Comparison of ENCODE assay signal across 18 cellular contexts in the genomic region with DNA sequence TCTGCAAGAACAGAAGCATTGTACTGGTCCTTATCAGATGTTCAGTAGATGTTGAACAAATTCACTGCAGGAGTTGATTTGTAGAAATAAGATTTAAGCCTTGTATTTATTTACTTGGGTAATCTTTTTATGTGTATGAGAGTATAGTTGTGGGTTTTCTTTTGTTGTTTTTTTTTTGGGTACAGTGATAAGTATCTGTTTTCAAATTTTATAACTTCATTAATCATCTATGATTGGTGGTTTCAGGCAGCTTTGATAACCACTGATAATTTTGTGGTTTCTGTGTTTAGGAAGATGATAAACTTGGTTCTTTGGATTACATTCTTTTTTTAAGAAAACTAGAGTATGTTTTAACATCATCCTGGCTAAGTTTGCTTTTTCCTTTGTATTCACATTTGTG. TPM values are rescaled to one million over a fixed set of nuclear protein-coding genes. Genes with fewer than 3 reads are reported as not detected.
A peak's percentile ranks its signal among the peaks of the same experiment; 100 is the strongest.
DNase-seq lines count a peak whose midpoint lies in the region; ATAC-seq, FAIRE-seq and TF ChIP-seq lines count a peak whose summit lies in the region.
"Had no signal": no experiment of that assay in that cellular context is flagged by ENCODE, and none has a peak within 500 bp of the region (broad histone marks: within the 10 kb centered on the region; RNA-seq: fewer than 3 reads in every experiment).

No MANE protein-coding gene starts in this region.

- H3K4me3 ChIP-seq in CD4-positive, CD25-positive, alpha-beta regulatory T cell (ENCODE audit: low read depth, low read length): peak overlapping the region; percentile 27
- H3K4me3 ChIP-seq in HUES64 (ENCODE audit: low read length) (peak overlapping the region; percentile 98), K562 (no peak overlapping the region)
- H3K4me3 ChIP-seq: colonic mucosa had no signal

- no peaks in the 10 kb centered on the region for H3K9me1 ChIP-seq in K562 (ENCODE audit: control insufficient read depth, insufficient read depth, low read length)

- CTCF ChIA-PET in K562 (lab: Yijun Ruan, JAX; ENCODE audit: low intra/inter-chr PET ratio): no interaction called here

- H3K36me3 Mint-ChIP-seq in CD4-positive, CD25-positive, alpha-beta regulatory T cell: no peaks in the 10 kb centered on the region
- H3K36me3 Mint-ChIP-seq in nephron progenitor cell (ENCODE audit: low read depth) (no peaks in the 10 kb centered on the region), HFFc6 (ENCODE audit: low read depth) (no peaks in the 10 kb centered on the region)

- H3K9ac ChIP-seq in HUES64 (ENCODE audit: low read depth, low read length) (no peak overlapping the region), K562 (ENCODE audit: insufficient read depth in 1 of 2, low read depth in 2 of 2, low read length in 2 of 2) (peak overlapping the region in 1 of 2 experiments; percentile 51; a peak in 1 of 4 replicates)

- no peak for TF ChIP-seq RAD21 in K562 (CRISPR knock-in tag; conservative IDR thresholded peaks at IDR 0.05 in 1 of 2, IDR thresholded peaks at IDR 0.05 in 1 of 2)

- H3K79me2 ChIP-seq in K562 (ENCODE audit: control insufficient read depth, insufficient read depth, low read length): peaks cover 71% of the 10 kb centered on the region

- DNase-seq in CD4-positive, CD25-positive, alpha-beta regulatory T cell: no peak
- DNase-seq in K562 (ENCODE audit: extremely low read depth in 1 of 4, low spot score in 3 of 4) (no peak), nephron progenitor cell (no peak), amniotic stem cell (lab: John Stamatoyannopoulos, UW) (no peak), epidermal melanocyte (ENCODE audit: insufficient read length, low spot score) (no peak), HFFc6 (no peak), NCI-H1092 treated with DMSO at 0.1 percent for 48 hours (lab: John Stamatoyannopoulos, UW) (no peak)
- DNase-seq: activated CD4-positive, alpha-beta memory T cell treated with anti-CD3 and anti-CD28 coated beads, Interleukin-2, amount 10 ng/mL, durations not matched to agents 7 days and 5 days; colonic mucosa; esophagus squamous epithelium; HCEC 1CT; NCI-H1105 treated with DMSO at 0.1 percent for 48 hours; NK-92 treated with Interleukin-12 subunit alpha and Interleukin-12 subunit beta, amount 100 ng/mL, for 24 hours; SIG-M5; small intestine had no signal

- H3K9me3 Mint-ChIP-seq in CD4-positive, CD25-positive, alpha-beta regulatory T cell: peaks cover 0 to 2% (median 0%) of the 10 kb centered on the region in 7 donors
- no peaks in the 10 kb centered on the region for H3K9me3 Mint-ChIP-seq in nephron progenitor cell
- H3K9me3 Mint-ChIP-seq in HFFc6: no peaks in the 10 kb centered on the region
- H3K9me3 Mint-ChIP-seq: activated CD4-positive, alpha-beta memory T cell treated with anti-CD3 and anti-CD28 coated beads, Interleukin-2, amount 10 ng/mL, durations not matched to agents 7 days and 5 days; stimulated activated effector memory CD8-positive, alpha-beta T cell treated with anti-CD3 and anti-CD28 coated beads, Interleukin-12 subunit alpha, Interleukin-12 subunit beta, amount 100 ng/mL, for 72 hours had no signal

- no peak overlapping the region for H3K4me2 ChIP-seq in K562 (ENCODE audit: insufficient read depth, low read length)

- no peak overlapping the region for H3K27ac Mint-ChIP-seq in CD4-positive, CD25-positive, alpha-beta regulatory T cell
- H3K27ac Mint-ChIP-seq in nephron progenitor cell: no peak overlapping the region
- H3K27ac Mint-ChIP-seq in HFFc6: no peak overlapping the region
- H3K27ac Mint-ChIP-seq: activated CD4-positive, alpha-beta memory T cell treated with anti-CD3 and anti-CD28 coated beads, Interleukin-2, amount 10 ng/mL, durations not matched to agents 7 days and 5 days; stimulated activated effector memory CD8-positive, alpha-beta T cell treated with anti-CD3 and anti-CD28 coated beads, Interleukin-12 subunit alpha, Interleukin-12 subunit beta, amount 100 ng/mL, for 72 hours had no signal

- TF ChIP-seq POLR2A in K562 (conservative IDR thresholded peaks at IDR 0.05): no peak

- H3K4me1 Mint-ChIP-seq in CD4-positive, CD25-positive, alpha-beta regulatory T cell: peaks cover 16 to 63% (median 33%) of the 10 kb centered on the region in 4 donors
- H3K4me1 Mint-ChIP-seq in nephron progenitor cell: peaks cover 79% of the 10 kb centered on the region
- H3K4me1 Mint-ChIP-seq in HFFc6 (ENCODE audit: low read depth): peaks cover 56% of the 10 kb centered on the region

- H4K20me1 ChIP-seq in K562 (replicated peaks; ENCODE audit: control insufficient read depth, insufficient read depth, low read length): peaks cover 18% of the 10 kb centered on the region

- H2AFZ ChIP-seq in K562 (ENCODE audit: low read depth, low read length): no peak overlapping the region

- H3K4me1 ChIP-seq in CD4-positive, CD25-positive, alpha-beta regulatory T cell (ENCODE audit: control insufficient read depth, insufficient read depth, low read length, poor library complexity, severe bottlenecking): peaks cover 17% of the 10 kb centered on the region
- H3K4me1 ChIP-seq in HUES64 (ENCODE audit: insufficient read depth, low read length) (peaks cover 56% of the 10 kb centered on the region), K562 (replicated peaks in 1 of 2; ENCODE audit: control insufficient read depth in 2 of 2, insufficient read depth in 2 of 2, low read length in 2 of 2) (peaks cover 23 to 50% of the 10 kb centered on the region in 2 experiments)

- POLR2A ChIA-PET in K562 (lab: Yijun Ruan, JAX): interaction anchor here (0.8 to 5.8 kb wide), 6 partner anchors 10 to 1582 kb away, joined by 3 to 45 read pairs (median 10); no protein-coding TSS in a partner anchor

- no peak for TF ChIP-seq CTCF in K562 (IDR thresholded peaks at IDR 0.05 in 2 of 3, conservative IDR thresholded peaks at IDR 0.05 in 1 of 3; ENCODE audit: insufficient read depth in 2 of 3, low read depth in 1 of 3, low read length in 3 of 3)
- no peak for TF ChIP-seq CTCF in nephron progenitor cell (IDR thresholded peaks at IDR 0.05)
- no peak for TF ChIP-seq CTCF in HFFc6 (IDR thresholded peaks at IDR 0.05)

- intact Hi-C loops in K562 (cut with micrococcal nuclease): loop anchor here (2.0 to 5.0 kb wide), 2 partner anchors 62 to 67 kb away; no protein-coding TSS in a partner anchor

- no peaks in the 10 kb centered on the region for H3K36me3 ChIP-seq in CD4-positive, CD25-positive, alpha-beta regulatory T cell (ENCODE audit: control insufficient read depth, insufficient read depth, low read length)
- no peaks in the 10 kb centered on the region for H3K36me3 ChIP-seq in HUES64 (ENCODE audit: insufficient read depth, low read length)
- H3K36me3 ChIP-seq in K562 (ENCODE audit: control insufficient read depth, insufficient read depth, low read length): no peaks in the 10 kb centered on the region; the same call in 2 of the 3 replicates
- H3K36me3 ChIP-seq: colonic mucosa, esophagus squamous epithelium had no signal

- H3K27me3 ChIP-seq in CD4-positive, CD25-positive, alpha-beta regulatory T cell (ENCODE audit: control insufficient read depth, insufficient read depth, low read length): peaks cover 25% of the 10 kb centered on the region
- no peaks in the 10 kb centered on the region for H3K27me3 ChIP-seq in HUES64 (ENCODE audit: insufficient read depth, low read length)
- no peaks in the 10 kb centered on the region for H3K27me3 ChIP-seq in K562 (ENCODE audit: control insufficient read depth in 2 of 2, insufficient read depth in 2 of 2, low read length in 2 of 2)
- H3K27me3 ChIP-seq: colonic mucosa had no signal

- peaks cover 65% of the 10 kb centered on the region for H3K27me3 Mint-ChIP-seq in CD4-positive, CD25-positive, alpha-beta regulatory T cell
- H3K27me3 Mint-ChIP-seq in nephron progenitor cell (ENCODE audit: low read depth, poor library complexity) (peaks cover 8% of the 10 kb centered on the region), HFFc6 (ENCODE audit: insufficient read depth) (no peaks in the 10 kb centered on the region; the same call in 1 of the 2 replicates)

- no TSS peak for BruUV-seq in K562 (replicated peaks; lab: Mats Ljungman, UMichigan)

- ATAC-seq in CD4-positive, CD25-positive, alpha-beta regulatory T cell (ENCODE audit: low read depth in 2 of 2): no peak
- ATAC-seq in K562: no peak
- ATAC-seq: stimulated activated effector memory CD8-positive, alpha-beta T cell treated with anti-CD3 and anti-CD28 coated beads, Interleukin-12 subunit alpha, Interleukin-12 subunit beta, amount 100 ng/mL, for 72 hours had no signal

- in situ Hi-C loops in K562 (cut with MboI): no loop called here

- no peak for TF ChIP-seq EP300 in K562 (IDR thresholded peaks at IDR 0.05; ENCODE audit: low read length)

- FAIRE-seq in K562 (lab: Jason Lieb, UNC): no peak
- FAIRE-seq: GM12892 had no signal

- peak overlapping the region; percentile 38 to 75 (median 58) for H3K4me3 Mint-ChIP-seq in CD4-positive, CD25-positive, alpha-beta regulatory T cell
- peak overlapping the region; percentile 96 for H3K4me3 Mint-ChIP-seq in nephron progenitor cell
- H3K4me3 Mint-ChIP-seq in HFFc6: no peak overlapping the region
- H3K4me3 Mint-ChIP-seq: activated CD4-positive, alpha-beta memory T cell treated with anti-CD3 and anti-CD28 coated beads, Interleukin-2, amount 10 ng/mL, durations not matched to agents 7 days and 5 days; stimulated activated effector memory CD8-positive, alpha-beta T cell treated with anti-CD3 and anti-CD28 coated beads, Interleukin-12 subunit alpha, Interleukin-12 subunit beta, amount 100 ng/mL, for 72 hours had no signal

- H3K9me3 ChIP-seq in CD4-positive, CD25-positive, alpha-beta regulatory T cell (ENCODE audit: control insufficient read depth in 2 of 2, low read length in 2 of 2): no peaks in the 10 kb centered on the region
- no peaks in the 10 kb centered on the region for H3K9me3 ChIP-seq in HUES64 (ENCODE audit: insufficient read depth, low read depth, low read length)
- H3K9me3 ChIP-seq in K562 (replicated peaks; ENCODE audit: control insufficient read depth, insufficient read depth, low read depth, low read length): no peaks in the 10 kb centered on the region
- H3K9me3 ChIP-seq: colonic mucosa, esophagus squamous epithelium had no signal

- H3K27ac ChIP-seq in CD4-positive, CD25-positive, alpha-beta regulatory T cell (ENCODE audit: insufficient read depth, low read length, poor library complexity, severe bottlenecking): no peak overlapping the region
- H3K27ac ChIP-seq in HUES64 (ENCODE audit: low read depth, low read length): no peak overlapping the region
- no peak overlapping the region for H3K27ac ChIP-seq in K562 (ENCODE audit: extremely low read depth, low read depth, low read length)
- H3K27ac ChIP-seq: colonic mucosa had no signal

RNA-seq across cellular contexts. Expression of gene AFDN, which starts 2.8 kb away (rescaled TPM):
- total RNA-seq in CD4-positive, CD25-positive, alpha-beta regulatory T cell: 39.9 TPM
- polyA plus RNA-seq in CD4-positive, CD25-positive, alpha-beta regulatory T cell: 1 to 10 TPM; 2.0 to 3.8 (median 2.7) TPM
- polyA plus RNA-seq in HUES64 (2013, experiment 1 of 2): 82.8 TPM
- polyA plus RNA-seq in HUES64 (2013, experiment 2 of 2): 90.8 TPM
- 294 and 779 TPM in 2 replicates for total RNA-seq in K562 (2011; cell fraction: chromatin; rRNA removed; ENCODE audit: low replicate concordance)
- 128 and 193 TPM in 2 replicates for total RNA-seq in K562 (2011; cell fraction: nucleolus; rRNA removed)
- total RNA-seq in K562 (2011; cell fraction: nucleoplasm; rRNA removed): 330 and 387 TPM in 2 replicates
- total RNA-seq in K562 (2014; rRNA removed) (91.9 and 117 TPM in 2 replicates), K562 (2014; rRNA removed; fragmentation: Illumina TruSeq; extraction: Trizol) (114 and 135 TPM in 2 replicates), K562 (2015; rRNA removed; fragmentation: Illumina TruSeq; extraction: Trizol) (111 and 112 TPM in 2 replicates), K562 (2021) (106 and 129 TPM in 2 replicates)
- polyA plus RNA-seq in K562 (2011; rRNA removed) (95.7 and 96.7 TPM in 2 replicates), K562 (2014; fragmentation: Illumina TruSeq; extraction: Trizol) (95.0 and 105 TPM in 2 replicates), K562 (2014; fragmentation: Nextera tagmentation; extraction: Ambion mirVana) (1 to 10 TPM; 7.2 to 9.7 TPM), K562 (2014; rRNA removed) (78.9 and 96.4 TPM in 2 replicates)
- polyA plus RNA-seq in K562 (2011; cell fraction: cytosol; rRNA removed): 29.3 and 38.3 TPM in 2 replicates
- 374 and 388 TPM in 2 replicates for polyA plus RNA-seq in K562 (2011; cell fraction: nucleus; rRNA removed)
- polyA plus RNA-seq in K562 (2012): 62.0 and 64.2 TPM in 2 replicates
- polyA minus RNA-seq in K562 (2011; rRNA and poly(A)+ RNA removed): 183 and 194 TPM in 2 replicates
- 78.4 and 100 TPM in 2 replicates for polyA minus RNA-seq in K562 (2011; cell fraction: cytosol; rRNA and poly(A)+ RNA removed)
- polyA minus RNA-seq in K562 (2011; cell fraction: nucleus; rRNA and poly(A)+ RNA removed): 234 and 345 TPM in 2 replicates
- total RNA-seq in HFFc6 (2021; fragmentation: NEBNext Ultra II Directional; extraction: Animal tissue kit (Norgen Biotek cat#: 25700)): 10 to 100 TPM; 16.1 to 20.3 (median 17.4) TPM
